8 cellular contexts compared by ENCODE assay signal in genomic region chr9:128322342-128323191, GRCh38. TPM values are rescaled to one million over a fixed set of nuclear protein-coding genes. Genes with fewer than 3 reads are reported as not detected.
A peak's percentile ranks its signal among the peaks of the same experiment; 100 is the strongest.
DNase-seq lines count a peak whose midpoint lies in the region; ATAC-seq and TF ChIP-seq lines count a peak whose summit lies in the region.

COQ4 (plus strand) TSS chr9:128322839; CDS start chr9:128322859, 20 bp downstream.
TRUB2 (minus strand) TSS chr9:128322447; CDS start chr9:128322408, 39 bp downstream.

- peaks cover 50% of the 10 kb centered on the region for H3K36me3 ChIP-seq in left ventricle myocardium inferior
- H3K36me3 ChIP-seq in upper lobe of right lung = peaks cover 22% of the 10 kb centered on the region

- H3K27ac ChIP-seq in left ventricle myocardium inferior (replicated peaks) (peak within 1 kb of the TSS; percentile 98), upper lobe of right lung (peak within 1 kb of the TSS; percentile 89)

- peaks cover 7% of the 10 kb centered on the region for H3K4me1 Mint-ChIP-seq in T-helper 1 cell treated with Interleukin-12 subunit alpha and Interleukin-12 subunit beta and Interleukin-4 antibody, amounts not matched to agents 30 μg/mL and 1 μg/mL, for 36 hours (ENCODE audit: low read depth)
- peaks cover 8% of the 10 kb centered on the region for H3K4me1 Mint-ChIP-seq in progenitor cell of endocrine pancreas (ENCODE audit: low read depth)

- no peaks in the 10 kb centered on the region for H3K27me3 Mint-ChIP-seq in T-helper 1 cell treated with Interleukin-12 subunit alpha and Interleukin-12 subunit beta and Interleukin-4 antibody, amounts not matched to agents 30 μg/mL and 1 μg/mL, for 36 hours (ENCODE audit: low read depth)
- no peaks in the 10 kb centered on the region for H3K27me3 Mint-ChIP-seq in progenitor cell of endocrine pancreas

- H3K27me3 ChIP-seq in left ventricle myocardium inferior (ENCODE audit: low read depth) (no peaks in the 10 kb centered on the region), upper lobe of right lung (no peaks in the 10 kb centered on the region)

- H3K9me3 ChIP-seq in left ventricle myocardium inferior (replicated peaks) (no peaks in the 10 kb centered on the region), upper lobe of right lung (no peaks in the 10 kb centered on the region)

- intact Hi-C loops in left ventricle myocardium inferior (cut with micrococcal nuclease) (no loop called here), upper lobe of right lung (cut with DNase I) (no loop called here)

- H3K36me3 Mint-ChIP-seq in T-helper 1 cell treated with Interleukin-12 subunit alpha and Interleukin-12 subunit beta and Interleukin-4 antibody, amounts not matched to agents 30 μg/mL and 1 μg/mL, for 36 hours (ENCODE audit: low read depth) = peaks cover 5% of the 10 kb centered on the region
- H3K36me3 Mint-ChIP-seq in progenitor cell of endocrine pancreas (ENCODE audit: insufficient read depth) = no peaks in the 10 kb centered on the region

- H3K4me1 ChIP-seq in left ventricle myocardium inferior = peaks cover 55% of the 10 kb centered on the region
- peaks cover 18% of the 10 kb centered on the region for H3K4me1 ChIP-seq in upper lobe of right lung

- no peak for TF ChIP-seq CTCF in left ventricle myocardium inferior (IDR thresholded peaks at IDR 0.05; ENCODE audit: borderline replicate concordance)
- TF ChIP-seq CTCF in progenitor cell of endocrine pancreas (IDR thresholded peaks at IDR 0.05; ENCODE audit: unreplicated experiment) = no peak
- TF ChIP-seq CTCF in upper lobe of right lung (IDR thresholded peaks at IDR 0.05) = no peak

- DNase-seq in NCI-H1694 treated with DMSO at 0.1 percent for 48 hours (lab: John Stamatoyannopoulos, UW) (peak; percentile 89), amniotic stem cell (lab: John Stamatoyannopoulos, UW) (peak; percentile 87), left ventricle myocardium inferior (peak; percentile 93), progenitor cell of endocrine pancreas (ENCODE audit: low spot score, unreplicated experiment) (peak; percentile 78), upper lobe of right lung (peak; percentile 96)

- H3K4me3 ChIP-seq in left ventricle myocardium inferior = peak within 1 kb of the TSS; percentile 86
- H3K4me3 ChIP-seq in upper lobe of right lung = peak within 1 kb of the TSS; percentile 73

- no peaks in the 10 kb centered on the region for H3K9me3 Mint-ChIP-seq in T-helper 1 cell treated with Interleukin-12 subunit alpha and Interleukin-12 subunit beta and Interleukin-4 antibody, amounts not matched to agents 30 μg/mL and 1 μg/mL, for 36 hours
- no peaks in the 10 kb centered on the region for H3K9me3 Mint-ChIP-seq in progenitor cell of endocrine pancreas (ENCODE audit: low read depth)

- peak within 1 kb of the TSS; percentile 95 for H3K27ac Mint-ChIP-seq in T-helper 1 cell treated with Interleukin-12 subunit alpha and Interleukin-12 subunit beta and Interleukin-4 antibody, amounts not matched to agents 30 μg/mL and 1 μg/mL, for 36 hours
- peak within 1 kb of the TSS; percentile 97 for H3K27ac Mint-ChIP-seq in progenitor cell of endocrine pancreas

- H3K4me3 Mint-ChIP-seq in T-helper 1 cell treated with Interleukin-12 subunit alpha and Interleukin-12 subunit beta and Interleukin-4 antibody, amounts not matched to agents 30 μg/mL and 1 μg/mL, for 36 hours = peak within 1 kb of the TSS; percentile 88
- peak within 1 kb of the TSS; percentile 98 for H3K4me3 Mint-ChIP-seq in progenitor cell of endocrine pancreas (ENCODE audit: low read depth)

- ATAC-seq in GM18498 (IDR thresholded peaks at IDR 0.05; ENCODE audit: unreplicated experiment) (peak; percentile 83), HG02885 (IDR thresholded peaks at IDR 0.05; ENCODE audit: poor library complexity, unreplicated experiment) (peak; percentile 79), upper lobe of right lung (peak; percentile 98)

RNA-seq across cellular contexts. Expression of gene COQ4, which starts in this region (rescaled TPM):
- 32.0 TPM for total RNA-seq in left ventricle myocardium inferior
- total RNA-seq in progenitor cell of endocrine pancreas = 64.5 and 68.5 TPM in 2 replicates
- 31.0 TPM for total RNA-seq in upper lobe of right lung

RNA-seq across cellular contexts. Expression of gene TRUB2, which starts in this region (rescaled TPM):
- total RNA-seq in left ventricle myocardium inferior = 43.7 TPM
- total RNA-seq in progenitor cell of endocrine pancreas = 29.2 and 31.6 TPM in 2 replicates
- 19.1 TPM for total RNA-seq in upper lobe of right lung

Comparison
In these comparisons a context has a peak if more than half of its experiments do, and no peak if none do; other contexts are left out.
1. Peak in every context shown above with its lines: DNase-seq, ATAC-seq, H3K4me3 ChIP-seq and H3K27ac ChIP-seq.